Comparison of ENCODE assay signal across 19 cellular contexts in genomic region chr3:150620002-150620689, GRCh38. TPM values are rescaled to one million over a fixed set of nuclear protein-coding genes. Genes with fewer than 3 reads are reported as not detected.
DNase-seq lines count a peak whose midpoint lies in the region; ATAC-seq, FAIRE-seq and TF ChIP-seq lines count a peak whose summit lies in the region.
"Had no signal": no experiment of that assay in that cellular context is flagged by ENCODE, and none has a peak within 500 bp of the region (broad histone marks: within the 10 kb centered on the region; RNA-seq: fewer than 3 reads in every experiment).

No MANE protein-coding gene starts in this region.

- no peaks in the 10 kb centered on the region for H3K9me3 ChIP-seq in CD4-positive, alpha-beta memory T cell (ENCODE audit: control insufficient read depth in 1 of 2, low read length in 2 of 2)
- H3K9me3 ChIP-seq in HEK293 (ENCODE audit: control insufficient read depth, insufficient read depth, low read depth, low read length) (no peaks in the 10 kb centered on the region), GM12878 (replicated peaks; ENCODE audit: control insufficient read depth, insufficient read depth, low read length) (peaks cover 2% of the 10 kb centered on the region; the same call in 2 of the 3 replicates)
- H3K9me3 ChIP-seq: MG63, Peyer's patch had no signal

- peak; percentile 36 for DNase-seq in activated CD4-positive, alpha-beta T cell treated with anti-CD3 and anti-CD28 coated beads, Interleukin-2, amount 10 ng/mL, durations not matched to agents 24 days and 14 days
- no peak for DNase-seq in activated CD4-positive, alpha-beta T cell treated with anti-CD3 and anti-CD28 coated beads for 1 hour
- DNase-seq in CD4-positive, alpha-beta memory T cell = no peak
- DNase-seq in GM12878 (ENCODE audit: low read depth, low spot score) (no peak), retina (no peak), T1000 (lab: John Stamatoyannopoulos, UW) (no peak)
- DNase-seq: DMS79 treated with DMSO at 0.1 percent for 48 hours, Karpas-422, MG63, NCI-H1092, NCI-H510A treated with DMSO at 0.1 percent for 48 hours, NCI-H82, Peyer's patch, Right ventricle myocardium superior had no signal

- H3K9ac ChIP-seq in GM12878 (ENCODE audit: control insufficient read depth, insufficient read depth, low read length) = no peak overlapping the region

- peaks cover 35% of the 10 kb centered on the region for H3K36me3 Mint-ChIP-seq in activated CD4-positive, alpha-beta T cell treated with anti-CD3 and anti-CD28 coated beads, Interleukin-2, amount 10 ng/mL, durations not matched to agents 24 days and 14 days (ENCODE audit: low read depth)
- peaks cover 15 to 45% of the 10 kb centered on the region in 2 donors for H3K36me3 Mint-ChIP-seq in CD4-positive, alpha-beta memory T cell

- H3K4me1 ChIP-seq in CD4-positive, alpha-beta memory T cell (ENCODE audit: insufficient read depth, low read length) = peaks cover 57% of the 10 kb centered on the region
- H3K4me1 ChIP-seq in HEK293 (ENCODE audit: control insufficient read depth, insufficient read depth, low read length) = peaks cover 6% of the 10 kb centered on the region
- no peaks in the 10 kb centered on the region for H3K4me1 ChIP-seq in GM12878 (ENCODE audit: control insufficient read depth, insufficient read depth, low read length)

- no peaks in the 10 kb centered on the region for H4K20me1 ChIP-seq in GM12878 (ENCODE audit: control insufficient read depth, insufficient read depth)

- BruUV-seq in GM12878 (replicated peaks; lab: Mats Ljungman, UMichigan) = no TSS peak

- SMC1A ChIA-PET in GM12878 (lab: Charles Lee; ENCODE audit: uncharacterized antibody, unreplicated experiment) = interaction anchor here (0.9 to 1.3 kb wide), 5 partner anchors 12 to 75 kb away, joined by 3 to 5 read pairs (median 3); no protein-coding TSS in a partner anchor

- CTCF ChIA-PET in CD4-positive, alpha-beta memory T cell (lab: Charles Lee; ENCODE audit: partially characterized antibody) = no interaction called here
- CTCF ChIA-PET in HEK293 (lab: Yijun Ruan, JAX) = interaction anchor here (0.7 kb wide), 1 partner anchor 12 kb away, joined by 3 read pairs; no protein-coding TSS in a partner anchor
- CTCF ChIA-PET in GM12878 (lab: Yijun Ruan, JAX) = interaction anchor here (1.0 kb wide), 2 partner anchors 71 to 153 kb away, joined by 3 to 4 read pairs; no protein-coding TSS in a partner anchor

- in situ Hi-C loops in GM12878 (cut with MboI) = no loop called here

- intact Hi-C loops in activated CD4-positive, alpha-beta T cell treated with anti-CD3 and anti-CD28 coated beads, Interleukin-2, amount 10 ng/mL, durations not matched to agents 24 days and 14 days (cut with micrococcal nuclease) = no loop called here
- intact Hi-C loops in CD4-positive, alpha-beta memory T cell (cut with micrococcal nuclease) = no loop called here
- intact Hi-C loops in GM12878 (cut with micrococcal nuclease; ENCODE audit: unreplicated experiment) = no loop called here

- 2% methylated on average over 7 of the region's 7 CpGs for WGBS in GM12878 (ENCODE audit: insufficient coverage, insufficient replicate concordance, low lambda C conversion rate, missing lambda C conversion rate)

- no peak overlapping the region for H3K4me2 ChIP-seq in GM12878 (ENCODE audit: control insufficient read depth, insufficient read depth)
- H3K4me2 ChIP-seq: GM23338 had no signal

- no peak overlapping the region for H3K27ac ChIP-seq in CD4-positive, alpha-beta memory T cell (ENCODE audit: low read depth, low read length)
- H3K27ac ChIP-seq in HEK293 (ENCODE audit: extremely low read depth, low read depth, low read length) (no peak overlapping the region), GM12878 (ENCODE audit: control insufficient read depth, insufficient read depth) (no peak overlapping the region)
- H3K27ac ChIP-seq: Peyer's patch had no signal

- no peaks in the 10 kb centered on the region for H3K9me3 Mint-ChIP-seq in activated CD4-positive, alpha-beta T cell treated with anti-CD3 and anti-CD28 coated beads, Interleukin-2, amount 10 ng/mL, durations not matched to agents 24 days and 14 days
- H3K9me3 Mint-ChIP-seq in CD4-positive, alpha-beta memory T cell = no peaks in the 10 kb centered on the region

- H3K4me1 Mint-ChIP-seq in activated CD4-positive, alpha-beta T cell treated with anti-CD3 and anti-CD28 coated beads, Interleukin-2, amount 10 ng/mL, durations not matched to agents 24 days and 14 days = peaks cover 16% of the 10 kb centered on the region
- peaks cover 36 to 67% (median 47%) of the 10 kb centered on the region in 4 donors for H3K4me1 Mint-ChIP-seq in CD4-positive, alpha-beta memory T cell

- H3K27ac Mint-ChIP-seq in activated CD4-positive, alpha-beta T cell treated with anti-CD3 and anti-CD28 coated beads, Interleukin-2, amount 10 ng/mL, durations not matched to agents 24 days and 14 days = no peak overlapping the region
- H3K27ac Mint-ChIP-seq in CD4-positive, alpha-beta memory T cell = peak overlapping the region in 4 of 7 donors; percentile 8 to 85 (median 44)
- H3K27ac Mint-ChIP-seq: GM23338 had no signal

- H3K27me3 Mint-ChIP-seq in activated CD4-positive, alpha-beta T cell treated with anti-CD3 and anti-CD28 coated beads, Interleukin-2, amount 10 ng/mL, durations not matched to agents 24 days and 14 days = no peaks in the 10 kb centered on the region
- H3K27me3 Mint-ChIP-seq in CD4-positive, alpha-beta memory T cell = no peaks in the 10 kb centered on the region

- H3K36me3 ChIP-seq in CD4-positive, alpha-beta memory T cell (ENCODE audit: insufficient read depth, low read length) = peaks cover 8% of the 10 kb centered on the region
- H3K36me3 ChIP-seq in HEK293 (ENCODE audit: control insufficient read depth in 2 of 2, insufficient read depth in 1 of 2, low read length in 2 of 2) = peaks cover 0 to 4% of the 10 kb centered on the region in 2 experiments; a peak in 1 of 3 replicates
- H3K36me3 ChIP-seq in GM12878 (ENCODE audit: control insufficient read depth in 2 of 2, insufficient read depth in 2 of 2, low read length in 1 of 2) = peaks cover 0 to 1% of the 10 kb centered on the region in 2 experiments; a peak in 1 of 4 replicates

- ATAC-seq in GM12878 = peak; percentile 53
- ATAC-seq in HG02798 (IDR thresholded peaks at IDR 0.05; ENCODE audit: poor library complexity, unreplicated experiment) = no peak
- ATAC-seq: GM23338, HepG2 had no signal

- TF ChIP-seq EP300 in GM12878 (IDR thresholded peaks at IDR 0.05; ENCODE audit: borderline replicate concordance in 1 of 2, control insufficient read depth in 1 of 2, low read depth in 2 of 2, low read length in 2 of 2) = no peak

- POLR2A ChIA-PET in CD4-positive, alpha-beta memory T cell (lab: Charles Lee; ENCODE audit: partially characterized antibody) = interaction anchor here (0.9 kb wide), 2 partner anchors 17 to 74 kb away, joined by 4 read pairs; partner anchors contain the start of genes SELENOT and SERP1
- POLR2A ChIA-PET in HEK293 (lab: Yijun Ruan, JAX) (no interaction called here), GM12878 (lab: Charles Lee) (interaction anchor here (1.1 kb wide), 1 partner anchor 18 kb away, joined by 3 read pairs; the partner anchor contains the start of gene SELENOT)

- H3K27me3 ChIP-seq in CD4-positive, alpha-beta memory T cell (ENCODE audit: insufficient read depth, low read length) = no peaks in the 10 kb centered on the region
- H3K27me3 ChIP-seq in GM12878 (replicated peaks in 1 of 2; ENCODE audit: control insufficient read depth in 2 of 2, insufficient read depth in 2 of 2, low read length in 1 of 2) = no peaks in the 10 kb centered on the region
- H3K27me3 ChIP-seq: MG63, Peyer's patch had no signal

- H3K4me3 Mint-ChIP-seq in activated CD4-positive, alpha-beta T cell treated with anti-CD3 and anti-CD28 coated beads, Interleukin-2, amount 10 ng/mL, durations not matched to agents 24 days and 14 days = no peak overlapping the region
- peak overlapping the region in 1 of 8 donors; percentile 48 for H3K4me3 Mint-ChIP-seq in CD4-positive, alpha-beta memory T cell
- H3K4me3 Mint-ChIP-seq: GM23338 had no signal

- peaks cover 57% of the 10 kb centered on the region for H3K79me2 ChIP-seq in GM12878 (ENCODE audit: control insufficient read depth, insufficient read depth, low read length)

- H2AFZ ChIP-seq in GM12878 (ENCODE audit: control insufficient read depth, low read depth, low read length) = no peak overlapping the region
- H2AFZ ChIP-seq: GM23338 had no signal

- TF ChIP-seq POLR2A in GM12878 (IDR thresholded peaks at IDR 0.05; ENCODE audit: low read depth, low read length) = no peak

- H3K4me3 ChIP-seq in CD4-positive, alpha-beta memory T cell (ENCODE audit: low read length in 2 of 2) = no peak overlapping the region
- H3K4me3 ChIP-seq in HEK293 (ENCODE audit: low read depth, low read length) (no peak overlapping the region), GM12878 (no peak overlapping the region)
- H3K4me3 ChIP-seq: GM23338, MG63, Peyer's patch had no signal

- RAD21 ChIA-PET in GM12878 (lab: Charles Lee; ENCODE audit: unreplicated experiment) = no interaction called here

- FAIRE-seq in GM12878 (lab: Jason Lieb, UNC) = no peak
- FAIRE-seq: GM18507, HepG2 had no signal

- no peak for TF ChIP-seq RAD21 in GM12878 (IDR thresholded peaks at IDR 0.05; ENCODE audit: insufficient read depth, low read depth, low read length)

- TF ChIP-seq CTCF in HEK293 (tag by site-specific recombination; IDR thresholded peaks at IDR 0.05) (no peak), GM12878 (IDR thresholded peaks at IDR 0.05 in 2 of 3, conservative IDR thresholded peaks at IDR 0.05 in 1 of 3; ENCODE audit: control insufficient read depth in 2 of 3, extremely low read depth in 1 of 3, insufficient read depth in 1 of 3, low read depth in 3 of 3, low read length in 3 of 3) (no peak)

RNA-seq across cellular contexts. Expression of gene SELENOT, which starts 17.0 kb away (rescaled TPM):
- total RNA-seq in activated CD4-positive, alpha-beta T cell treated with anti-CD3 and anti-CD28 coated beads, Interleukin-2, amount 10 ng/mL, durations not matched to agents 24 days and 14 days = 127 and 135 TPM in 2 replicates
- 10 to 100 TPM; 71.8 to 87.1 TPM for total RNA-seq in CD4-positive, alpha-beta memory T cell
- 100 to 1,000 TPM; 294 to 408 TPM for polyA plus RNA-seq in CD4-positive, alpha-beta memory T cell
- total RNA-seq in GM12878 (2013; cell fraction: nucleolus; rRNA removed) = 80.1 and 88.1 TPM in 2 replicates
- total RNA-seq in GM12878 (2014; rRNA removed) (234 and 236 TPM in 2 replicates), GM12878 (2014; rRNA removed; fragmentation: Illumina TruSeq; extraction: Trizol) (87.7 and 89.4 TPM in 2 replicates), GM12878 (2021) (111 and 113 TPM in 2 replicates)
- polyA plus RNA-seq in GM12878 (2011; ENCODE audit: low read depth) = 62.6 TPM
- polyA plus RNA-seq in GM12878 (2011; rRNA removed) (722 and 768 TPM in 2 replicates), GM12878 (2014; fragmentation: Illumina TruSeq; extraction: Trizol) (221 and 236 TPM in 2 replicates), GM12878 (2014; fragmentation: Nextera tagmentation; extraction: Ambion mirVana) (100 to 1,000 TPM; 323 to 593 TPM), GM12878 (2014; rRNA removed) (149 and 160 TPM in 2 replicates), GM12878 (2016; fragmentation: Nextera tagmentation; extraction: Ambion mirVana) (100 to 1,000 TPM; 285 to 289 TPM)
- 492 and 659 TPM in 2 replicates for polyA plus RNA-seq in GM12878 (2011; cell fraction: cytosol; rRNA removed)
- polyA plus RNA-seq in GM12878 (2011; cell fraction: nucleus; rRNA removed) = 155 and 277 TPM in 2 replicates
- polyA plus RNA-seq in GM12878 (2012) = 82.2 and 102 TPM in 2 replicates
- polyA minus RNA-seq in GM12878 (2011; rRNA and poly(A)+ RNA removed) = 644 and 784 TPM in 2 replicates
- 90.9 and 99.9 TPM in 2 replicates for polyA minus RNA-seq in GM12878 (2011; cell fraction: cytosol; rRNA and poly(A)+ RNA removed)
- 73.4 and 77.1 TPM in 2 replicates for polyA minus RNA-seq in GM12878 (2011; cell fraction: nucleus; rRNA and poly(A)+ RNA removed)
